In the genomic region with DNA sequence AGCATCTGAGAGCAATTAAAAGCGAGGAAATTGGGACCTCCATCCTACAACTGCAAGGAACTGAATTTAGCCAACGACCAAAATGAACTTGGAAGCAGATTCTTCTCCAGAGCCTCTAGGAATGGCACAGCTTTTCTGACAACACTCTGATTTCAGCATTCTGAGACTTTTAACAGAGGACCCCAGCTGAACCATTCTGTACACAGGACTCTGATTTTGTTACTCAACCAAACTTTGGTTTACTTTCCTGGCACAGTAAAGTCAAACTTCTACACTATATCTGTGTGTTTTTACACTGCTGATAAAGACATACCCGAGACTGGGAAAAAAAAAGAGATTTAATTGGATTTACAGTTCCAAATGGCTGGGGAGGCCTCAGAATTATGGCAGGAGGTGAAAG, we compare ENCODE assay signal across 32 cellular contexts.
"Had no signal": no experiment of that assay in that cellular context is flagged by ENCODE, and none has a peak within 500 bp of the region (broad histone marks: within the 10 kb centered on the region; RNA-seq: fewer than 3 reads in every experiment).

No MANE protein-coding gene starts in this region.

- H3K4me2 ChIP-seq: neural progenitor cell, smooth muscle cell had no signal

- H3K27ac Mint-ChIP-seq: naive thymus-derived CD4-positive, alpha-beta T cell; natural killer cell; nephron; neural progenitor cell; progenitor cell of endocrine pancreas; stimulated activated memory B cell treated with anti-CD40 and anti-IgM and Interleukin-4, amounts not matched to agents 10 μg/mL and 1 μg/mL and 100 μg/mL, for 72 hours; stimulated activated naive CD8-positive, alpha-beta T cell treated with anti-CD3 and anti-CD28 coated beads, Interleukin-15, amount 100 ng/mL, for 72 hours had no signal

- FAIRE-seq: urothelium cell line had no signal

- H3K4me1 Mint-ChIP-seq: nephron; neural progenitor cell; stimulated activated naive CD8-positive, alpha-beta T cell treated with anti-CD3 and anti-CD28 coated beads, Interleukin-15, amount 100 ng/mL, for 72 hours had no signal

- H3K27me3 ChIP-seq: neural progenitor cell, ovary, spleen, thyroid gland, upper lobe of left lung, vagina had no signal

- ATAC-seq: naive thymus-derived CD4-positive, alpha-beta T cell; natural killer cell; psoas muscle; right cardiac atrium; sciatic nerve; stimulated activated memory B cell treated with anti-CD40 and anti-IgM and Interleukin-4, amounts not matched to agents 10 μg/mL and 1 μg/mL and 100 μg/mL, for 72 hours; stimulated activated naive CD8-positive, alpha-beta T cell treated with anti-CD3 and anti-CD28 coated beads, Interleukin-15, amount 100 ng/mL, for 72 hours; stimulated activated naive CD8-positive, alpha-beta T cell treated with anti-CD3 and anti-CD28 coated beads, Interleukin-15, Interleukin-2, amounts not matched to agents 100 U/mL and 50 U/mL, for 24 hours had no signal

- H3K9ac ChIP-seq: neural progenitor cell, parathyroid adenoma had no signal

- H3K9me3 Mint-ChIP-seq: natural killer cell; stimulated activated memory B cell treated with anti-CD40 and anti-IgM and Interleukin-4, amounts not matched to agents 10 μg/mL and 1 μg/mL and 100 μg/mL, for 72 hours had no signal

- H3K36me3 Mint-ChIP-seq: natural killer cell, neural progenitor cell had no signal

- H3K4me3 ChIP-seq: neural progenitor cell, ovary, psoas muscle, skin epidermis, smooth muscle cell, spleen, thoracic aorta, thyroid gland, tibial nerve, upper lobe of left lung, vagina had no signal

- H3K27me3 Mint-ChIP-seq: naive thymus-derived CD4-positive, alpha-beta T cell; progenitor cell of endocrine pancreas; stimulated activated memory B cell treated with anti-CD40 and anti-IgM and Interleukin-4, amounts not matched to agents 10 μg/mL and 1 μg/mL and 100 μg/mL, for 72 hours; stimulated activated naive CD8-positive, alpha-beta T cell treated with anti-CD3 and anti-CD28 coated beads, Interleukin-15, amount 100 ng/mL, for 72 hours had no signal

- H3K9me3 ChIP-seq: ovary, psoas muscle, thoracic aorta, thyroid gland, upper lobe of left lung, vagina had no signal

- H3K27ac ChIP-seq: neural progenitor cell, ovary, parathyroid adenoma, psoas muscle, skin epidermis, spleen, thoracic aorta, thyroid gland, tibial nerve, upper lobe of left lung, vagina had no signal

- H2AFZ ChIP-seq: neural progenitor cell, parathyroid adenoma had no signal

- H3K4me1 ChIP-seq: neural progenitor cell, parathyroid adenoma, psoas muscle, spleen, thyroid gland, tibial nerve, upper lobe of left lung, vagina had no signal

- DNase-seq: naive thymus-derived CD4-positive, alpha-beta T cell; natural killer cell; occipital lobe; ovary; posterior cingulate gyrus; psoas muscle; right cardiac atrium; spleen; stimulated activated CD4-positive, alpha-beta T cell treated with anti-CD3 and anti-CD28 coated beads, Interleukin-12 subunit alpha, Interleukin-12 subunit beta, amount 100 ng/mL, for 4 hours; stimulated activated CD4-positive, alpha-beta T cell treated with anti-CD3 and anti-CD28 coated beads, Interleukin-1b, Interleukin-23, amount 100 ng/mL, for 48 hours; stimulated activated CD4-positive, alpha-beta T cell treated with anti-CD3 and anti-CD28 coated beads, Interleukin-4, amount 100 ng/mL, for 1 hour; stimulated activated CD4-positive, alpha-beta T cell treated with anti-CD3 and anti-CD28 coated beads, Interleukin-4, amount 100 ng/mL, for 4 hours; stimulated activated CD8-positive, alpha-beta memory T cell treated with anti-CD3 and anti-CD28 coated beads, Interleukin-4, amount 100 ng/mL, for 48 hours; stimulated activated naive CD4-positive, alpha-beta T cell; stimulated activated naive CD8-positive, alpha-beta T cell treated with anti-CD3 and anti-CD28 coated beads, Interleukin-15, amount 100 ng/mL, for 72 hours; stimulated activated naive CD8-positive, alpha-beta T cell treated with anti-CD3 and anti-CD28 coated beads, Interleukin-15, Interleukin-2, amounts not matched to agents 100 U/mL and 50 U/mL, for 24 hours; substantia nigra; thyroid gland; trophoblast cell; upper lobe of left lung had no signal

- H3K79me2 ChIP-seq: parathyroid adenoma had no signal

- H3K36me3 ChIP-seq: neural progenitor cell, ovary, thoracic aorta, thyroid gland, upper lobe of left lung, vagina had no signal

- H3K4me3 Mint-ChIP-seq: naive thymus-derived CD4-positive, alpha-beta T cell; natural killer cell; nephron; neural progenitor cell; stimulated activated memory B cell treated with anti-CD40 and anti-IgM and Interleukin-4, amounts not matched to agents 10 μg/mL and 1 μg/mL and 100 μg/mL, for 72 hours; stimulated activated naive CD8-positive, alpha-beta T cell treated with anti-CD3 and anti-CD28 coated beads, Interleukin-15, amount 100 ng/mL, for 72 hours had no signal
